Comparison of ENCODE assay signal across 1 cellular context in the genomic region with DNA sequence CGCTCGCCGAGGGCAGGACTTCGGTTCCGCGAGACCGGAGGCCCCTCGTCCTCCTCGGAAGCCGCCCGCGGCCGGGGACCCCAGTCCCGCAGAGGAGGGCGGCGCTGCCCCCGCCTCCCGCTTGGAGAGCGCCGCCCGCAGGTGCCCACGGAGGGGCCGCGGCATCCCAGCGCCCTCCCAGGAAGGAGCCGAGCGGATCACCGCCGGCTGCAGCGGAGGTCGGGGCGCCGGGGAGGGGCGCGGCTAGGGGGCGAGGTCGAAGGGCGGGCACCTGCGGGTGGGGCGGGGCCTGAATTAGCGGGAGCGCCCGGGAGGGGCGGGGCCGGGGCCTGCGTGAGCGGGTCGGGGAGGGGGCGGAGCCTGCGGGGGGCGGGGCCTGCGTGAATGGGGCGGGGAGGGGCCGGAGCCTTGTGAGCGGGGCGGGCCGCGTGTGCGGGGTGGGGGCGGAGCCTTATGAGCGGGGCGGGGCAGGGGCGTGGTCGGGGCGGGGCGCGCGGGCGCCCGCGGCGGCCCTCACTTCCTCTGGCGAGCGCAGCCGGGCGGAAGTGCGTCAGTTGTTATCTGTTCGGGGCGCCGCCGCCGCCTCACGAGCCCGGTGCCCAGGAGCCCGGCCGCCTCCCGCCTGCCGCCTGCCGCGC.
TF ChIP-seq lines count a peak whose summit lies in the region.

A gene (plus strand): TSS at position 550 of the 638 bp plus-strand sequence.

TF ChIP-seq in GM12878, 131 proteins besides CTCF, POLR2A, EP300 and RAD21 (continued from another document):
- TF ChIP-seq KAT2A (conservative IDR thresholded peaks at IDR 0.05; ENCODE audit: control insufficient read depth, low read depth, low read length) (no peak), BHLHE40 (IDR thresholded peaks at IDR 0.05; ENCODE audit: borderline replicate concordance in 1 of 2, low read depth in 2 of 2, low read length in 1 of 2) (peak in 1 of 2 experiments; percentile 79; a peak in 2 of 4 replicates), ETV6 (conservative IDR thresholded peaks at IDR 0.05 in 1 of 2, IDR thresholded peaks at IDR 0.05 in 1 of 2; ENCODE audit: borderline replicate concordance in 1 of 2, low read depth in 1 of 2) (no peak), FOS (IDR thresholded peaks at IDR 0.05; ENCODE audit: borderline replicate concordance, extremely low read depth, insufficient read length) (no peak), CREB1 (IDR thresholded peaks at IDR 0.05; ENCODE audit: low read depth) (peak; percentile 63), POU2F2 (IDR thresholded peaks at IDR 0.05; ENCODE audit: borderline replicate concordance, low read depth, low read length) (no peak), SRF (IDR thresholded peaks at IDR 0.05; ENCODE audit: low read depth in 2 of 2, low read length in 2 of 2) (no peak), ZNF217 (IDR thresholded peaks at IDR 0.05) (no peak), POLR2AphosphoS5 (IDR thresholded peaks at IDR 0.05; ENCODE audit: low read length) (no peak), ATF7 (IDR thresholded peaks at IDR 0.05; ENCODE audit: low read depth) (no peak), HDAC2 (IDR thresholded peaks at IDR 0.05) (no peak), GATAD2B (conservative IDR thresholded peaks at IDR 0.05; ENCODE audit: low read depth) (no peak; the same call in 1 of the 2 replicates), SIN3A (IDR thresholded peaks at IDR 0.05; ENCODE audit: low read depth, low read length) (no peak), SPI1 (IDR thresholded peaks at IDR 0.05; ENCODE audit: borderline replicate concordance, insufficient read depth, low read depth, low read length) (peak; percentile 22; the same call in 1 of the 2 replicates), IKZF2 (IDR thresholded peaks at IDR 0.05) (no peak)
- TF ChIP-seq, protein P1, sequence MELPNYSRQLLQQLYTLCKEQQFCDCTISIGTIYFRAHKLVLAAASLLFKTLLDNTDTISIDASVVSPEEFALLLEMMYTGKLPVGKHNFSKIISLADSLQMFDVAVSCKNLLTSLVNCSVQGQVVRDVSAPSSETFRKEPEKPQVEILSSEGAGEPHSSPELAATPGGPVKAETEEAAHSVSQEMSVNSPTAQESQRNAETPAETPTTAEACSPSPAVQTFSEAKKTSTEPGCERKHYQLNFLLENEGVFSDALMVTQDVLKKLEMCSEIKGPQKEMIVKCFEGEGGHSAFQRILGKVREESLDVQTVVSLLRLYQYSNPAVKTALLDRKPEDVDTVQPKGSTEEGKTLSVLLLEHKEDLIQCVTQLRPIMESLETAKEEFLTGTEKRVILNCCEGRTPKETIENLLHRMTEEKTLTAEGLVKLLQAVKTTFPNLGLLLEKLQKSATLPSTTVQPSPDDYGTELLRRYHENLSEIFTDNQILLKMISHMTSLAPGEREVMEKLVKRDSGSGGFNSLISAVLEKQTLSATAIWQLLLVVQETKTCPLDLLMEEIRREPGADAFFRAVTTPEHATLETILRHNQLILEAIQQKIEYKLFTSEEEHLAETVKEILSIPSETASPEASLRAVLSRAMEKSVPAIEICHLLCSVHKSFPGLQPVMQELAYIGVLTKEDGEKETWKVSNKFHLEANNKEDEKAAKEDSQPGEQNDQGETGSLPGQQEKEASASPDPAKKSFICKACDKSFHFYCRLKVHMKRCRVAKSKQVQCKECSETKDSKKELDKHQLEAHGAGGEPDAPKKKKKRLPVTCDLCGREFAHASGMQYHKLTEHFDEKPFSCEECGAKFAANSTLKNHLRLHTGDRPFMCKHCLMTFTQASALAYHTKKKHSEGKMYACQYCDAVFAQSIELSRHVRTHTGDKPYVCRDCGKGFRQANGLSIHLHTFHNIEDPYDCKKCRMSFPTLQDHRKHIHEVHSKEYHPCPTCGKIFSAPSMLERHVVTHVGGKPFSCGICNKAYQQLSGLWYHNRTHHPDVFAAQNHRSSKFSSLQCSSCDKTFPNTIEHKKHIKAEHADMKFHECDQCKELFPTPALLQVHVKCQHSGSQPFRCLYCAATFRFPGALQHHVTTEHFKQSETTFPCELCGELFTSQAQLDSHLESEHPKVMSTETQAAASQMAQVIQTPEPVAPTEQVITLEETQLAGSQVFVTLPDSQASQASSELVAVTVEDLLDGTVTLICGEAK (IDR thresholded peaks at IDR 0.05; ENCODE audit: borderline replicate concordance) = no peak
- TF ChIP-seq, protein P2, sequence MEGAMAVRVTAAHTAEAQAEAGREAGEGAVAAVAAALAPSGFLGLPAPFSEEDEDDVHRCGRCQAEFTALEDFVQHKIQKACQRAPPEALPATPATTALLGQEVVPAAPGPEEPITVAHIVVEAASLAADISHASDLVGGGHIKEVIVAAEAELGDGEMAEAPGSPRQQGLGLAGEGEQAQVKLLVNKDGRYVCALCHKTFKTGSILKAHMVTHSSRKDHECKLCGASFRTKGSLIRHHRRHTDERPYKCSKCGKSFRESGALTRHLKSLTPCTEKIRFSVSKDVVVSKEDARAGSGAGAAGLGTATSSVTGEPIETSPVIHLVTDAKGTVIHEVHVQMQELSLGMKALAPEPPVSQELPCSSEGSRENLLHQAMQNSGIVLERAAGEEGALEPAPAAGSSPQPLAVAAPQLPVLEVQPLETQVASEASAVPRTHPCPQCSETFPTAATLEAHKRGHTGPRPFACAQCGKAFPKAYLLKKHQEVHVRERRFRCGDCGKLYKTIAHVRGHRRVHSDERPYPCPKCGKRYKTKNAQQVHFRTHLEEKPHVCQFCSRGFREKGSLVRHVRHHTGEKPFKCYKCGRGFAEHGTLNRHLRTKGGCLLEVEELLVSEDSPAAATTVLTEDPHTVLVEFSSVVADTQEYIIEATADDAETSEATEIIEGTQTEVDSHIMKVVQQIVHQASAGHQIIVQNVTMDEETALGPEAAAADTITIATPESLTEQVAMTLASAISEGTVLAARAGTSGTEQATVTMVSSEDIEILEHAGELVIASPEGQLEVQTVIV (IDR thresholded peaks at IDR 0.05; ENCODE audit: borderline replicate concordance, partially characterized antibody) = no peak
- TF ChIP-seq, protein P3, sequence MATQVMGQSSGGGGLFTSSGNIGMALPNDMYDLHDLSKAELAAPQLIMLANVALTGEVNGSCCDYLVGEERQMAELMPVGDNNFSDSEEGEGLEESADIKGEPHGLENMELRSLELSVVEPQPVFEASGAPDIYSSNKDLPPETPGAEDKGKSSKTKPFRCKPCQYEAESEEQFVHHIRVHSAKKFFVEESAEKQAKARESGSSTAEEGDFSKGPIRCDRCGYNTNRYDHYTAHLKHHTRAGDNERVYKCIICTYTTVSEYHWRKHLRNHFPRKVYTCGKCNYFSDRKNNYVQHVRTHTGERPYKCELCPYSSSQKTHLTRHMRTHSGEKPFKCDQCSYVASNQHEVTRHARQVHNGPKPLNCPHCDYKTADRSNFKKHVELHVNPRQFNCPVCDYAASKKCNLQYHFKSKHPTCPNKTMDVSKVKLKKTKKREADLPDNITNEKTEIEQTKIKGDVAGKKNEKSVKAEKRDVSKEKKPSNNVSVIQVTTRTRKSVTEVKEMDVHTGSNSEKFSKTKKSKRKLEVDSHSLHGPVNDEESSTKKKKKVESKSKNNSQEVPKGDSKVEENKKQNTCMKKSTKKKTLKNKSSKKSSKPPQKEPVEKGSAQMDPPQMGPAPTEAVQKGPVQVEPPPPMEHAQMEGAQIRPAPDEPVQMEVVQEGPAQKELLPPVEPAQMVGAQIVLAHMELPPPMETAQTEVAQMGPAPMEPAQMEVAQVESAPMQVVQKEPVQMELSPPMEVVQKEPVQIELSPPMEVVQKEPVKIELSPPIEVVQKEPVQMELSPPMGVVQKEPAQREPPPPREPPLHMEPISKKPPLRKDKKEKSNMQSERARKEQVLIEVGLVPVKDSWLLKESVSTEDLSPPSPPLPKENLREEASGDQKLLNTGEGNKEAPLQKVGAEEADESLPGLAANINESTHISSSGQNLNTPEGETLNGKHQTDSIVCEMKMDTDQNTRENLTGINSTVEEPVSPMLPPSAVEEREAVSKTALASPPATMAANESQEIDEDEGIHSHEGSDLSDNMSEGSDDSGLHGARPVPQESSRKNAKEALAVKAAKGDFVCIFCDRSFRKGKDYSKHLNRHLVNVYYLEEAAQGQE (IDR thresholded peaks at IDR 0.05; ENCODE audit: low read depth, low read length) = no peak
- TF ChIP-seq, protein P4, sequence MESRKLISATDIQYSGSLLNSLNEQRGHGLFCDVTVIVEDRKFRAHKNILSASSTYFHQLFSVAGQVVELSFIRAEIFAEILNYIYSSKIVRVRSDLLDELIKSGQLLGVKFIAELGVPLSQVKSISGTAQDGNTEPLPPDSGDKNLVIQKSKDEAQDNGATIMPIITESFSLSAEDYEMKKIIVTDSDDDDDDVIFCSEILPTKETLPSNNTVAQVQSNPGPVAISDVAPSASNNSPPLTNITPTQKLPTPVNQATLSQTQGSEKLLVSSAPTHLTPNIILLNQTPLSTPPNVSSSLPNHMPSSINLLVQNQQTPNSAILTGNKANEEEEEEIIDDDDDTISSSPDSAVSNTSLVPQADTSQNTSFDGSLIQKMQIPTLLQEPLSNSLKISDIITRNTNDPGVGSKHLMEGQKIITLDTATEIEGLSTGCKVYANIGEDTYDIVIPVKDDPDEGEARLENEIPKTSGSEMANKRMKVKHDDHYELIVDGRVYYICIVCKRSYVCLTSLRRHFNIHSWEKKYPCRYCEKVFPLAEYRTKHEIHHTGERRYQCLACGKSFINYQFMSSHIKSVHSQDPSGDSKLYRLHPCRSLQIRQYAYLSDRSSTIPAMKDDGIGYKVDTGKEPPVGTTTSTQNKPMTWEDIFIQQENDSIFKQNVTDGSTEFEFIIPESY (IDR thresholded peaks at IDR 0.05) = no peak
- TF ChIP-seq, protein P5, sequence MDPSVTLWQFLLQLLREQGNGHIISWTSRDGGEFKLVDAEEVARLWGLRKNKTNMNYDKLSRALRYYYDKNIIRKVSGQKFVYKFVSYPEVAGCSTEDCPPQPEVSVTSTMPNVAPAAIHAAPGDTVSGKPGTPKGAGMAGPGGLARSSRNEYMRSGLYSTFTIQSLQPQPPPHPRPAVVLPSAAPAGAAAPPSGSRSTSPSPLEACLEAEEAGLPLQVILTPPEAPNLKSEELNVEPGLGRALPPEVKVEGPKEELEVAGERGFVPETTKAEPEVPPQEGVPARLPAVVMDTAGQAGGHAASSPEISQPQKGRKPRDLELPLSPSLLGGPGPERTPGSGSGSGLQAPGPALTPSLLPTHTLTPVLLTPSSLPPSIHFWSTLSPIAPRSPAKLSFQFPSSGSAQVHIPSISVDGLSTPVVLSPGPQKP (IDR thresholded peaks at IDR 0.05; ENCODE audit: low read depth, low read length) = no peak
- TF ChIP-seq, protein P6, sequence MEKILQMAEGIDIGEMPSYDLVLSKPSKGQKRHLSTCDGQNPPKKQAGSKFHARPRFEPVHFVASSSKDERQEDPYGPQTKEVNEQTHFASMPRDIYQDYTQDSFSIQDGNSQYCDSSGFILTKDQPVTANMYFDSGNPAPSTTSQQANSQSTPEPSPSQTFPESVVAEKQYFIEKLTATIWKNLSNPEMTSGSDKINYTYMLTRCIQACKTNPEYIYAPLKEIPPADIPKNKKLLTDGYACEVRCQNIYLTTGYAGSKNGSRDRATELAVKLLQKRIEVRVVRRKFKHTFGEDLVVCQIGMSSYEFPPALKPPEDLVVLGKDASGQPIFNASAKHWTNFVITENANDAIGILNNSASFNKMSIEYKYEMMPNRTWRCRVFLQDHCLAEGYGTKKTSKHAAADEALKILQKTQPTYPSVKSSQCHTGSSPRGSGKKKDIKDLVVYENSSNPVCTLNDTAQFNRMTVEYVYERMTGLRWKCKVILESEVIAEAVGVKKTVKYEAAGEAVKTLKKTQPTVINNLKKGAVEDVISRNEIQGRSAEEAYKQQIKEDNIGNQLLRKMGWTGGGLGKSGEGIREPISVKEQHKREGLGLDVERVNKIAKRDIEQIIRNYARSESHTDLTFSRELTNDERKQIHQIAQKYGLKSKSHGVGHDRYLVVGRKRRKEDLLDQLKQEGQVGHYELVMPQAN (conservative IDR thresholded peaks at IDR 0.05) = 0 out of 2 replicates have a peak, but pooled peaks have one; percentile 26
